In the genomic region with DNA sequence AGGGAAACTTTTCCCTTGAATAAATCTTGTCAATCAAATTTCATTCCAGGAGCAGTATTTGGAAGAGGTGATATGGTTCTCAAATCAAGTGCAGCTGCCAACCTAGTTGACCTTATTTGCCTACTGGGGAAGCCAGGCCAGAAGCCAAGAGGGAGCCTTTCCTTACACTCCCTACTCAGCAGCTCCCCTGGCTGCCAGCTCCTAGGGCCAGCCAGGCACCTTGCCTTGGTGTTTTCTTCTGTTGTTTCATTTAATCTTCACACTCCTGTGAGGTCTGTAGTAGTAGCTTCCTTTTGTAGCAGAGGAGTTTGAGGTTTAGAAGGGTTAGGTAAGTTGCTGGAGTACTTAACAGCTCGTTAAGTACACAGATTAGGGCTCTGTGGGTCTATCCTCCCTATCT, we compare ENCODE assay signal across 30 cellular contexts. TPM values are rescaled to one million over a fixed set of nuclear protein-coding genes. Genes with fewer than 3 reads are reported as not detected.
DNase-seq lines count a peak whose midpoint lies in the region; ATAC-seq and TF ChIP-seq lines count a peak whose summit lies in the region.
"Had no signal": no experiment of that assay in that cellular context is flagged by ENCODE, and none has a peak within 500 bp of the region (broad histone marks: within the 10 kb centered on the region; RNA-seq: fewer than 3 reads in every experiment).

No MANE protein-coding gene starts in this region.

- H3K9me3 ChIP-seq in lower lobe of right lung (no peaks in the 10 kb centered on the region), stomach (no peaks in the 10 kb centered on the region)
- H3K9me3 ChIP-seq: colonic mucosa, tibial artery had no signal

- 30 to 80% (median 58%) methylated on average over 1 of the region's 1 CpG for WGBS in stomach, 5 donors

- H3K27ac ChIP-seq in lower lobe of right lung (no peak overlapping the region), stomach (peak overlapping the region; percentile 22 to 60 (median 41))
- H3K27ac ChIP-seq: 22Rv1, colonic mucosa, tibial artery had no signal

- H3K4me1 ChIP-seq in lower lobe of right lung: peaks cover 5% of the 10 kb centered on the region
- peaks cover 5 to 23% (median 22%) of the 10 kb centered on the region in 4 donors for H3K4me1 ChIP-seq in stomach
- H3K4me1 ChIP-seq: colonic mucosa, tibial artery had no signal

- peak; percentile 78 to 90 for ATAC-seq in lower lobe of right lung
- no peak for ATAC-seq in GM21619 (IDR thresholded peaks at IDR 0.05; ENCODE audit: unreplicated experiment)
- ATAC-seq: activated CD8-positive, alpha-beta T cell treated with anti-CD3 and anti-CD28 coated beads, Interleukin-2, amount 10 ng/mL, durations not matched to agents 7 days and 5 days; effector memory CD8-positive, alpha-beta T cell; esophagus mucosa had no signal

- TF ChIP-seq EP300 in stomach (IDR thresholded peaks at IDR 0.05): no peak

- DNase-seq in DMS 273 (lab: John Stamatoyannopoulos, UW; ENCODE audit: unreplicated experiment): peak; percentile 17
- DNase-seq in DMS 273 treated with DMSO at 0.1 percent for 48 hours (lab: John Stamatoyannopoulos, UW): no peak
- DNase-seq in choroid plexus epithelial cell (ENCODE audit: low read depth): no peak
- peak; percentile 53 for DNase-seq in lower lobe of right lung
- DNase-seq in stomach: peak; percentile 88
- DNase-seq in NCI-H510A (lab: John Stamatoyannopoulos, UW): no peak
- no peak for DNase-seq in NAMALWA (ENCODE audit: low spot score)
- DNase-seq: activated CD4-positive, alpha-beta T cell treated with anti-CD3 and anti-CD28 coated beads for 1 hour; activated CD8-positive, alpha-beta T cell treated with anti-CD3 and anti-CD28 coated beads, Interleukin-2, amount 10 ng/mL, durations not matched to agents 7 days and 5 days; activated effector memory CD4-positive, alpha-beta T cell treated with anti-CD3 and anti-CD28 coated beads, Interleukin-2, amount 50 U/mL, for 16 hours; activated T-cell treated with anti-CD3 and anti-CD28 coated beads for 4 hours; CD4-positive, alpha-beta T cell; colonic mucosa; DMS153; effector memory CD8-positive, alpha-beta T cell; foreskin melanocyte; hippocampal formation; mammary epithelial cell; NCI-H187; NCI-H2171 treated with DMSO at 0.1 percent for 48 hours; NCI-H526 treated with DMSO at 0.1 percent for 48 hours; occipital lobe; retina; tibial artery had no signal

- H3K36me3 ChIP-seq in lower lobe of right lung: peaks cover 24% of the 10 kb centered on the region
- peaks cover 0 to 57% (median 40%) of the 10 kb centered on the region in 4 donors for H3K36me3 ChIP-seq in stomach
- H3K36me3 ChIP-seq: colonic mucosa had no signal

- H3K27me3 ChIP-seq in lower lobe of right lung (ENCODE audit: low read depth): no peaks in the 10 kb centered on the region
- H3K27me3 ChIP-seq in stomach: no peaks in the 10 kb centered on the region
- H3K27me3 ChIP-seq: colonic mucosa, tibial artery had no signal

- no peak for TF ChIP-seq POLR2A in stomach (IDR thresholded peaks at IDR 0.05)

- TF ChIP-seq CTCF in choroid plexus epithelial cell (conservative IDR thresholded peaks at IDR 0.05; ENCODE audit: low read depth, low read length) (peak; percentile 10), lower lobe of right lung (IDR thresholded peaks at IDR 0.05) (peak; percentile 24), stomach (IDR thresholded peaks at IDR 0.05) (peak in 3 of 7 experiments; percentile 34 to 51 (median 35))

- no peak overlapping the region for H3K4me3 ChIP-seq in choroid plexus epithelial cell (ENCODE audit: low read depth, low read length)
- H3K4me3 ChIP-seq in lower lobe of right lung: no peak overlapping the region
- H3K4me3 ChIP-seq in stomach: no peak overlapping the region
- H3K4me3 ChIP-seq: colonic mucosa, tibial artery had no signal

- intact Hi-C loops in lower lobe of right lung (cut with DNase I): no loop called here
- intact Hi-C loops in stomach (cut with DNase I; ENCODE audit: low total_unique reads): no loop called here

RNA-seq across cellular contexts. Expression of a gene that starts 22.6 kb away (rescaled TPM):
- total RNA-seq in lower lobe of right lung: not detected
- 1 to 10 TPM in 1 of 5 donors, not detected in 4; 3.1 TPM for total RNA-seq in stomach
- polyA plus RNA-seq in stomach: 10 to 100 TPM in 1 of 3 donors, 1 to 10 TPM in 2; 3.8 to 11.0 (median 4.9) TPM
- total RNA-seq: activated CD8-positive, alpha-beta T cell treated with anti-CD3 and anti-CD28 coated beads, Interleukin-2, amount 10 ng/mL, durations not matched to agents 7 days and 5 days; CD4-positive, alpha-beta T cell; H4; occipital lobe; SK-MEL-5; T-helper 1 cell treated with Interleukin-12 subunit alpha and Interleukin-12 subunit beta and Interleukin-4 antibody, amounts not matched to agents 30 ng/mL and 1 ng/mL, for 36 hours had no signal

RNA-seq across cellular contexts. Expression of a gene that starts 34.2 kb away (rescaled TPM):
- total RNA-seq in lower lobe of right lung (21.7 TPM), stomach (10 to 100 TPM; 15.6 to 39.1 (median 31.5) TPM)
- 10 to 100 TPM; 13.3 to 15.7 (median 14.4) TPM for polyA plus RNA-seq in stomach

RNA-seq across cellular contexts. Expression of a gene that starts 38.4 kb away (rescaled TPM):
- total RNA-seq in lower lobe of right lung: 23.6 TPM
- total RNA-seq in stomach: 10 to 100 TPM; 12.9 to 43.0 (median 33.9) TPM
- polyA plus RNA-seq in stomach: 10 to 100 TPM; 10.7 to 16.8 (median 11.0) TPM

Comparison
In these comparisons a context has a peak if more than half of its experiments do, and no peak if none do; other contexts are left out.
1. DNase-seq: peak in DMS 273 (single experiment), lower lobe of right lung (single experiment) and stomach (single experiment); none in DMS 273 treated with DMSO at 0.1 percent for 48 hours (single experiment), choroid plexus epithelial cell (single experiment), NCI-H510A (single experiment) and NAMALWA (single experiment).